Comparison of ENCODE assay signal across 13 cellular contexts in genomic region chr17:7873051-7873450, GRCh38. TPM values are rescaled to one million over a fixed set of nuclear protein-coding genes. Genes with fewer than 3 reads are reported as not detected.
A peak's percentile ranks its signal among the peaks of the same experiment; 100 is the strongest.
DNase-seq lines count a peak whose midpoint lies in the region; ATAC-seq lines count a peak whose summit lies in the region.
"Had no signal": no experiment of that assay in that cellular context is flagged by ENCODE, and none has a peak within 500 bp of the region (broad histone marks: within the 10 kb centered on the region; RNA-seq: fewer than 3 reads in every experiment).

No MANE protein-coding gene starts in this region.

- H3K9me3 Mint-ChIP-seq in activated naive CD4-positive, alpha-beta T cell treated with anti-CD3 and anti-CD28 coated beads, Interleukin-2, amount 50 U/mL, for 24 hours = no peaks in the 10 kb centered on the region
- H3K9me3 Mint-ChIP-seq in activated CD4-positive, alpha-beta memory T cell treated with anti-CD3 and anti-CD28 coated beads for 36 hours = no peaks in the 10 kb centered on the region

- H3K4me1 Mint-ChIP-seq in activated naive CD4-positive, alpha-beta T cell treated with anti-CD3 and anti-CD28 coated beads, Interleukin-2, amount 50 U/mL, for 24 hours = peaks cover 50% of the 10 kb centered on the region
- peaks cover 12% of the 10 kb centered on the region for H3K4me1 Mint-ChIP-seq in activated CD4-positive, alpha-beta memory T cell treated with anti-CD3 and anti-CD28 coated beads for 36 hours (ENCODE audit: low read depth)

- peak overlapping the region; percentile 68 for H3K27ac Mint-ChIP-seq in activated naive CD4-positive, alpha-beta T cell treated with anti-CD3 and anti-CD28 coated beads, Interleukin-2, amount 50 U/mL, for 24 hours
- H3K27ac Mint-ChIP-seq in activated CD4-positive, alpha-beta memory T cell treated with anti-CD3 and anti-CD28 coated beads for 36 hours = no peak overlapping the region

- peaks cover 14% of the 10 kb centered on the region for H3K36me3 Mint-ChIP-seq in activated naive CD4-positive, alpha-beta T cell treated with anti-CD3 and anti-CD28 coated beads, Interleukin-2, amount 50 U/mL, for 24 hours
- H3K36me3 Mint-ChIP-seq in activated CD4-positive, alpha-beta memory T cell treated with anti-CD3 and anti-CD28 coated beads for 36 hours = peaks cover 9% of the 10 kb centered on the region

- H3K27me3 Mint-ChIP-seq in activated naive CD4-positive, alpha-beta T cell treated with anti-CD3 and anti-CD28 coated beads, Interleukin-2, amount 50 U/mL, for 24 hours = no peaks in the 10 kb centered on the region
- no peaks in the 10 kb centered on the region for H3K27me3 Mint-ChIP-seq in activated CD4-positive, alpha-beta memory T cell treated with anti-CD3 and anti-CD28 coated beads for 36 hours

- intact Hi-C loops in activated CD4-positive, alpha-beta memory T cell treated with anti-CD3 and anti-CD28 coated beads for 36 hours (cut with micrococcal nuclease) = no loop called here

- no peak for DNase-seq in activated naive CD4-positive, alpha-beta T cell (lab: John Stamatoyannopoulos, UW)
- DNase-seq in amniotic epithelial cell (ENCODE audit: low read depth) (peak; percentile 86), left lobe of liver (ENCODE audit: low spot score) (peak; percentile 5), ureter (ENCODE audit: low spot score) (peak; percentile 14), NCI-H1436 (lab: John Stamatoyannopoulos, UW) (no peak)
- no peak for DNase-seq in activated CD4-positive, alpha-beta memory T cell treated with anti-CD3 and anti-CD28 coated beads for 36 hours
- DNase-seq: 8988T, NCI-H1092, NCI-H1694, NCI-H2107, NCI-H748 treated with DMSO at 0.1 percent for 48 hours had no signal

- ATAC-seq in left lobe of liver = no peak
- ATAC-seq in HG03432 (IDR thresholded peaks at IDR 0.05; ENCODE audit: unreplicated experiment) = no peak

- no peak overlapping the region for H3K4me3 Mint-ChIP-seq in activated naive CD4-positive, alpha-beta T cell treated with anti-CD3 and anti-CD28 coated beads, Interleukin-2, amount 50 U/mL, for 24 hours
- H3K4me3 Mint-ChIP-seq in activated CD4-positive, alpha-beta memory T cell treated with anti-CD3 and anti-CD28 coated beads for 36 hours = no peak overlapping the region

- POLR2A ChIA-PET in activated CD4-positive, alpha-beta memory T cell treated with anti-CD3 and anti-CD28 coated beads for 36 hours (lab: Charles Lee) = interaction anchor here (1.4 kb wide), 1 partner anchor 16 kb away, joined by 3 read pairs; the partner anchor contains the start of gene NAA38

- CTCF ChIA-PET in activated CD4-positive, alpha-beta memory T cell treated with anti-CD3 and anti-CD28 coated beads for 36 hours (lab: Charles Lee) = interaction anchor here (0.6 to 4.4 kb wide), 2 partner anchors 9 to 11 kb away, joined by 3 to 26 read pairs; no protein-coding TSS in a partner anchor

RNA-seq across cellular contexts. Expression of gene CYB5D1, which starts 15.2 kb away (rescaled TPM):
- total RNA-seq in left lobe of liver = 12.4 TPM
- total RNA-seq in ureter = 15.7 TPM
- 1 to 10 TPM; 6.0 to 6.9 TPM for total RNA-seq in activated CD4-positive, alpha-beta memory T cell treated with anti-CD3 and anti-CD28 coated beads for 36 hours

RNA-seq across cellular contexts. Expression of gene CHD3, which starts 15.5 kb away (rescaled TPM):
- total RNA-seq in left lobe of liver (5.7 TPM), ureter (225 TPM)
- total RNA-seq in activated CD4-positive, alpha-beta memory T cell treated with anti-CD3 and anti-CD28 coated beads for 36 hours = 100 to 1,000 TPM; 120 to 133 TPM

RNA-seq across cellular contexts. Expression of gene NAA38, which starts 15.7 kb away (rescaled TPM):
- total RNA-seq in left lobe of liver (33.5 TPM), ureter (98.6 TPM)
- 10 to 100 TPM; 68.2 to 74.7 TPM for total RNA-seq in activated CD4-positive, alpha-beta memory T cell treated with anti-CD3 and anti-CD28 coated beads for 36 hours

RNA-seq across cellular contexts. Expression of gene TMEM88, which starts 18.2 kb away (rescaled TPM):
- total RNA-seq in left lobe of liver (1.3 TPM), ureter (9.9 TPM)
- 1 to 10 TPM; 2.2 to 2.4 TPM for total RNA-seq in activated CD4-positive, alpha-beta memory T cell treated with anti-CD3 and anti-CD28 coated beads for 36 hours

RNA-seq across cellular contexts. Expression of gene KDM6B, which starts 39.0 kb away (rescaled TPM):
- total RNA-seq in left lobe of liver = 18.1 TPM
- 31.8 TPM for total RNA-seq in ureter
- total RNA-seq in activated CD4-positive, alpha-beta memory T cell treated with anti-CD3 and anti-CD28 coated beads for 36 hours = 10 to 100 TPM; 44.1 to 49.6 TPM

Comparison
In these comparisons a context has a peak if more than half of its experiments do, and no peak if none do; other contexts are left out.
1. DNase-seq: peak in amniotic epithelial cell (single experiment), left lobe of liver (single experiment) and ureter (single experiment); none in activated naive CD4-positive, alpha-beta T cell (0 of 4), activated CD4-positive, alpha-beta memory T cell treated with anti-CD3 and anti-CD28 coated beads for 36 hours (single experiment) and NCI-H1436 (single experiment).
2. RNA of gene CHD3, which starts 15.5 kb away (total RNA-seq): 225 TPM in ureter (single experiment) and 120 to 133 TPM in activated CD4-positive, alpha-beta memory T cell treated with anti-CD3 and anti-CD28 coated beads for 36 hours; 5.7 TPM in left lobe of liver (single experiment); every median in the first group is over 10 times any median in the second.